21 cellular contexts compared by ENCODE assay signal in genomic region chr21:38963006-38963405, GRCh38.
DNase-seq lines count a peak whose midpoint lies in the region; ATAC-seq, FAIRE-seq and TF ChIP-seq lines count a peak whose summit lies in the region.
"Had no signal": no experiment of that assay in that cellular context is flagged by ENCODE, and none has a peak within 500 bp of the region (broad histone marks: within the 10 kb centered on the region; RNA-seq: fewer than 3 reads in every experiment).

No MANE protein-coding gene starts in this region.

- H3K36me3 ChIP-seq in Caco-2 (ENCODE audit: control insufficient read depth, insufficient read depth, low read length) (no peaks in the 10 kb centered on the region), H1 (ENCODE audit: control insufficient read depth in 2 of 4, insufficient read depth in 4 of 4, low read length in 3 of 4) (no peaks in the 10 kb centered on the region; a peak in 1 of 8 replicates)
- H3K36me3 ChIP-seq: BLaER1 treated with 17β-estradiol and CSF1 and Interleukin-3, amounts not matched to agents 10 nM and 100 nM had no signal

- H3K9me3 Mint-ChIP-seq in Caco-2 (ENCODE audit: unreplicated experiment) = peaks cover 19% of the 10 kb centered on the region
- peaks cover 11% of the 10 kb centered on the region for H3K9me3 Mint-ChIP-seq in neural crest cell
- H3K9me3 Mint-ChIP-seq in effector memory CD8-positive, alpha-beta T cell = peaks cover 4 to 8% of the 10 kb centered on the region in 2 donors
- H3K9me3 Mint-ChIP-seq in H9 = peaks cover 16 to 19% of the 10 kb centered on the region in 2 experiments
- H3K9me3 Mint-ChIP-seq: CD4-positive, alpha-beta T cell had no signal

- peaks cover 23% of the 10 kb centered on the region for H3K4me1 Mint-ChIP-seq in Caco-2 (ENCODE audit: low read depth, unreplicated experiment)
- H3K4me1 Mint-ChIP-seq in neural crest cell = peaks cover 16% of the 10 kb centered on the region
- H3K4me1 Mint-ChIP-seq in effector memory CD8-positive, alpha-beta T cell (ENCODE audit: low read depth in 2 of 2) = no peaks in the 10 kb centered on the region
- peaks cover 14 to 16% of the 10 kb centered on the region in 2 experiments for H3K4me1 Mint-ChIP-seq in H9
- H3K4me1 Mint-ChIP-seq: B cell had no signal

- no peaks in the 10 kb centered on the region for H3K79me1 ChIP-seq in H1 (ENCODE audit: low read depth, low read length)
- H3K79me1 ChIP-seq in H9 (ENCODE audit: insufficient read depth, low read depth, low read length, poor library complexity, severe bottlenecking) = no peaks in the 10 kb centered on the region

- H3K36me3 Mint-ChIP-seq in Caco-2 (ENCODE audit: insufficient read depth, unreplicated experiment) (peaks cover 19% of the 10 kb centered on the region), neural crest cell (ENCODE audit: low read depth) (peaks cover 8% of the 10 kb centered on the region), H9 (ENCODE audit: insufficient read depth in 1 of 3, low read depth in 3 of 3) (peaks cover 0 to 14% (median 7%) of the 10 kb centered on the region in 3 experiments; a peak in 5 of 7 replicates)
- no peaks in the 10 kb centered on the region for H3K36me3 Mint-ChIP-seq in effector memory CD8-positive, alpha-beta T cell (ENCODE audit: insufficient read depth)
- H3K36me3 Mint-ChIP-seq: CD8-positive, alpha-beta T cell had no signal

- H3K4me3 ChIP-seq in Caco-2 (ENCODE audit: low read depth, low read length) = no peak overlapping the region
- H3K4me3 ChIP-seq in H1 (ENCODE audit: extremely low read depth in 1 of 4, insufficient read depth in 2 of 4, low read depth in 3 of 4, low read length in 4 of 4) = no peak overlapping the region
- H3K4me3 ChIP-seq: A549; BLaER1 treated with 17β-estradiol and CSF1 and Interleukin-3, amounts not matched to agents 10 nM and 100 nM had no signal

- H2BK120ac ChIP-seq in H1 (replicated peaks; ENCODE audit: low read depth, low read length) (no peak overlapping the region), H9 (ENCODE audit: low read depth, low read length, poor library complexity, severe bottlenecking) (no peak overlapping the region)

- H4K20me1 ChIP-seq in H1 (replicated peaks in 1 of 2; ENCODE audit: control insufficient read depth in 1 of 2, insufficient read depth in 2 of 2, low read length in 2 of 2) (no peaks in the 10 kb centered on the region), H9 (ENCODE audit: control insufficient read depth, insufficient read depth, insufficient read length) (no peaks in the 10 kb centered on the region)
- H4K20me1 ChIP-seq: BLaER1 treated with 17β-estradiol and CSF1 and Interleukin-3, amounts not matched to agents 10 nM and 100 nM had no signal

- H2BK5ac ChIP-seq in H1 (ENCODE audit: low read depth, low read length) (no peak overlapping the region), H9 (ENCODE audit: insufficient read length, low read length) (no peak overlapping the region)

- no peak for TF ChIP-seq EP300 in H1 (IDR thresholded peaks at IDR 0.05; ENCODE audit: borderline replicate concordance in 1 of 2, low read depth in 2 of 2, low read length in 2 of 2)

- no peak overlapping the region for H3K27ac ChIP-seq in H1 (ENCODE audit: low read depth, low read length)
- H3K27ac ChIP-seq in H9 (ENCODE audit: insufficient read length, low read depth, low read length) = no peak overlapping the region
- H3K27ac ChIP-seq: 22Rv1; A549; BLaER1 treated with 17β-estradiol and CSF1 and Interleukin-3, amounts not matched to agents 10 nM and 100 nM; C4-2B had no signal

- H3K4me1 ChIP-seq in Caco-2 (peaks cover 47% of the 10 kb centered on the region), H1 (replicated peaks in 1 of 4; ENCODE audit: control insufficient read depth in 3 of 4, insufficient read depth in 4 of 4, low read length in 3 of 4) (peaks cover 0 to 5% (median 0%) of the 10 kb centered on the region in 4 experiments; a peak in 2 of 7 replicates), H9 (ENCODE audit: insufficient read depth, low read length) (no peaks in the 10 kb centered on the region; the same call in 1 of the 2 replicates)

- H4K91ac ChIP-seq in H1 (replicated peaks; ENCODE audit: insufficient read length, low read length) (no peak overlapping the region), H9 (ENCODE audit: insufficient read length, low read depth, low read length) (no peak overlapping the region)

- WGBS in H1 (ENCODE audit: extremely low coverage in 1 of 2, insufficient coverage in 1 of 2, insufficient read length in 1 of 2, insufficient replicate concordance in 2 of 2, low coverage in 1 of 2, low lambda C conversion rate in 2 of 2, missing lambda C conversion rate in 1 of 2), 2 experiments = 94% methylated on average over 6 of the region's 6 CpGs; no CpG with 5 or more reads in 1 of the 2 experiments
- no CpG with 5 or more reads among the region's 6 CpGs for WGBS in H9 (ENCODE audit: extremely low coverage, insufficient read length, low lambda C conversion rate)

- H3K4me3 Mint-ChIP-seq in Caco-2 (ENCODE audit: unreplicated experiment) (no peak overlapping the region), neural crest cell (no peak overlapping the region), H9 (no peak overlapping the region)
- no peak overlapping the region for H3K4me3 Mint-ChIP-seq in effector memory CD8-positive, alpha-beta T cell
- H3K4me3 Mint-ChIP-seq: B cell; CD4-positive, alpha-beta T cell; CD8-positive, alpha-beta T cell had no signal

- POLR2A ChIA-PET in Caco-2 (lab: Charles Lee) = no interaction called here
- POLR2A ChIA-PET in H1 (lab: Charles Lee; ENCODE audit: partially characterized antibody) = no interaction called here

- H3K18ac ChIP-seq in H1 (ENCODE audit: extremely low read depth, low read length) (no peak overlapping the region), H9 (ENCODE audit: insufficient read length, low read depth, low read length) (no peak overlapping the region)

- H3T11ph ChIP-seq in H9 (ENCODE audit: low read length) = no peak overlapping the region

- no peak overlapping the region for H3K4me2 ChIP-seq in H1 (ENCODE audit: insufficient read depth in 1 of 2, low read depth in 2 of 2, low read length in 2 of 2)
- no peak overlapping the region for H3K4me2 ChIP-seq in H9 (ENCODE audit: insufficient read depth, insufficient read length, low read length)
- H3K4me2 ChIP-seq: A549; BLaER1 treated with 17β-estradiol and CSF1 and Interleukin-3, amounts not matched to agents 10 nM and 100 nM had no signal

- H4K5ac ChIP-seq in H1 (ENCODE audit: insufficient read length, low read depth, low read length) (no peak overlapping the region), H9 (ENCODE audit: insufficient read length, low read depth, low read length) (no peak overlapping the region)

- H2AK5ac ChIP-seq in H1 (ENCODE audit: low read depth, low read length) (no peak overlapping the region), H9 (ENCODE audit: insufficient read length, low read length) (no peak overlapping the region)

- DNase-seq in Caco-2 (no peak), HTR-8/SVneo (ENCODE audit: insufficient read length, low spot score) (no peak), H1 (ENCODE audit: low read depth in 1 of 2, low spot score in 2 of 2) (no peak), neural crest cell (ENCODE audit: low read depth, low spot score) (no peak), H9 (no peak), NCI-H2227 treated with DMSO at 0.1 percent for 48 hours (lab: John Stamatoyannopoulos, UW) (no peak)
- DNase-seq in effector memory CD8-positive, alpha-beta T cell = no peak
- DNase-seq: AML-193; CD4-positive, alpha-beta T cell; CD8-positive, alpha-beta T cell; DMS79 treated with DMSO at 0.1 percent for 48 hours; GF-D8 had no signal

- H3K23me2 ChIP-seq in H1 (ENCODE audit: low read depth, low read length) = no peaks in the 10 kb centered on the region
- no peaks in the 10 kb centered on the region for H3K23me2 ChIP-seq in H9 (ENCODE audit: insufficient read length, low read depth, low read length, poor library complexity, severe bottlenecking)

- H2BK20ac ChIP-seq in H1 (ENCODE audit: low read length) (no peak overlapping the region), H9 (ENCODE audit: low read depth, low read length, poor library complexity, severe bottlenecking) (no peak overlapping the region)

- H2BK12ac ChIP-seq in H1 (ENCODE audit: low read depth, low read length) (no peak overlapping the region), H9 (ENCODE audit: insufficient read length, low read depth, low read length) (no peak overlapping the region)

- TF ChIP-seq POLR2A in H1 (IDR thresholded peaks at IDR 0.05; ENCODE audit: control extremely low read depth in 1 of 2, low read depth in 2 of 2, low read length in 2 of 2) = no peak

- H2AFZ ChIP-seq in H1 (ENCODE audit: low read length) (no peak overlapping the region), H9 (ENCODE audit: low read length) (no peak overlapping the region)

- H3K9me3 ChIP-seq in Caco-2 (peaks cover 9% of the 10 kb centered on the region; the same call in 1 of the 2 replicates), H1 (ENCODE audit: insufficient read depth in 2 of 2, low read depth in 1 of 2, low read length in 1 of 2) (peaks cover 0 to 2% of the 10 kb centered on the region in 2 experiments; a peak in 1 of 4 replicates), H9 (ENCODE audit: control insufficient read depth, low read depth, low read length) (no peaks in the 10 kb centered on the region)

- intact Hi-C loops in Caco-2 (cut with micrococcal nuclease; ENCODE audit: unreplicated experiment) = no loop called here

- no peaks in the 10 kb centered on the region for H3K27me3 Mint-ChIP-seq in Caco-2 (ENCODE audit: insufficient read depth, unreplicated experiment)
- H3K27me3 Mint-ChIP-seq in neural crest cell (ENCODE audit: low read depth) = no peaks in the 10 kb centered on the region
- H3K27me3 Mint-ChIP-seq in effector memory CD8-positive, alpha-beta T cell = peaks cover 0 to 15% of the 10 kb centered on the region in 2 donors
- H3K27me3 Mint-ChIP-seq in H9 (ENCODE audit: low read depth) = peaks cover 7% of the 10 kb centered on the region; the same call in 1 of the 2 replicates
- H3K27me3 Mint-ChIP-seq: CD4-positive, alpha-beta T cell had no signal

- ATAC-seq in effector memory CD8-positive, alpha-beta T cell (replicated peaks) = no peak
- ATAC-seq: A549; CD8-positive, alpha-beta T cell had no signal

- H3K9ac ChIP-seq in H1 (replicated peaks in 1 of 4; ENCODE audit: extremely low read depth in 1 of 4, low read depth in 3 of 4, low read length in 3 of 4) (no peak overlapping the region), H9 (ENCODE audit: extremely low read depth, insufficient read length, low read length) (no peak overlapping the region)
- H3K9ac ChIP-seq: BLaER1 treated with 17β-estradiol and CSF1 and Interleukin-3, amounts not matched to agents 10 nM and 100 nM had no signal

- H3K4ac ChIP-seq in H1 (replicated peaks; ENCODE audit: insufficient read length, low read depth, low read length) (no peak overlapping the region), H9 (ENCODE audit: low read depth, low read length) (no peak overlapping the region)

- peak overlapping the region; percentile 6; the same call in 1 of the 2 replicates for H2BK15ac ChIP-seq in H1 (ENCODE audit: low read length)
- H2BK15ac ChIP-seq in H9 (ENCODE audit: low read depth, low read length) = no peak overlapping the region

- no peak overlapping the region for H3K23ac ChIP-seq in H1 (ENCODE audit: insufficient read length)
- no peak overlapping the region for H3K23ac ChIP-seq in H9 (ENCODE audit: insufficient read length, low read depth, low read length)

- H3K27ac Mint-ChIP-seq in Caco-2 (ENCODE audit: unreplicated experiment) (peak overlapping the region; percentile 76), neural crest cell (ENCODE audit: unreplicated experiment) (peak overlapping the region; percentile 57), H9 (no peak overlapping the region)
- H3K27ac Mint-ChIP-seq in effector memory CD8-positive, alpha-beta T cell = no peak overlapping the region
- H3K27ac Mint-ChIP-seq: B cell; CD4-positive, alpha-beta T cell; CD8-positive, alpha-beta T cell had no signal

- BruUV-seq in Caco-2 (replicated peaks; lab: Mats Ljungman, UMichigan) = no TSS peak

- CTCF ChIA-PET in Caco-2 (lab: Charles Lee) (no interaction called here), H1 (lab: Charles Lee; ENCODE audit: partially characterized antibody) (interaction anchor here (0.6 to 1.6 kb wide), 3 partner anchors 11 to 979 kb away, joined by 3 to 8 read pairs (median 4); no protein-coding TSS in a partner anchor)

- no peak overlapping the region for H3K14ac ChIP-seq in H1 (ENCODE audit: insufficient read length)
- no peak overlapping the region for H3K14ac ChIP-seq in H9 (ENCODE audit: insufficient read depth, low read length)

- TF ChIP-seq CTCF in Caco-2 (IDR thresholded peaks at IDR 0.05; ENCODE audit: insufficient read depth in 1 of 2, low read depth in 1 of 2, low read length in 1 of 2, severe bottlenecking in 1 of 2, unreplicated experiment in 1 of 2) (no peak), H1 (IDR thresholded peaks at IDR 0.05; ENCODE audit: control extremely low read depth in 1 of 3, insufficient read depth in 1 of 3, low read depth in 1 of 3, low read length in 3 of 3) (no peak), neural crest cell (conservative IDR thresholded peaks at IDR 0.05) (no peak), H9 (conservative IDR thresholded peaks at IDR 0.05) (no peak)

- no peaks in the 10 kb centered on the region for H3K27me3 ChIP-seq in Caco-2 (replicated peaks; ENCODE audit: control insufficient read depth, insufficient read depth, low read length)
- no peaks in the 10 kb centered on the region; a peak in 2 of 7 replicates for H3K27me3 ChIP-seq in H1 (replicated peaks in 1 of 4; ENCODE audit: control insufficient read depth in 3 of 4, extremely low read depth in 1 of 4, insufficient read depth in 3 of 4, low read length in 3 of 4)
- H3K27me3 ChIP-seq in H9 (ENCODE audit: insufficient read depth, low read length) = no peaks in the 10 kb centered on the region
- H3K27me3 ChIP-seq: BLaER1 treated with 17β-estradiol and CSF1 and Interleukin-3, amounts not matched to agents 10 nM and 100 nM had no signal

- H4K8ac ChIP-seq in H1 (ENCODE audit: extremely low read depth, insufficient read depth, low read length) (no peak overlapping the region), H9 (replicated peaks; ENCODE audit: insufficient read length, low read depth, low read length) (no peak overlapping the region)

- FAIRE-seq in HTR-8/SVneo (lab: Jason Lieb, UNC) (peak; percentile 13), H1 (lab: Jason Lieb, UNC) (no peak)
- FAIRE-seq: A549, D721Med, G401.6, GM12891, GM19239 had no signal

- H3K56ac ChIP-seq in H1 (replicated peaks; ENCODE audit: insufficient read length, low read depth, low read length) (no peak overlapping the region), H9 (ENCODE audit: insufficient read length, low read depth, low read length) (no peak overlapping the region)

- H3K79me2 ChIP-seq in H1 (ENCODE audit: control insufficient read depth in 1 of 2, insufficient read depth in 2 of 2, low read length in 2 of 2) = no peaks in the 10 kb centered on the region
- H3K79me2 ChIP-seq in H9 (ENCODE audit: insufficient read depth, low read length) = no peaks in the 10 kb centered on the region

- TF ChIP-seq RAD21 in H1 (IDR thresholded peaks at IDR 0.05 in 1 of 2, conservative IDR thresholded peaks at IDR 0.05 in 1 of 2; ENCODE audit: low read depth in 2 of 2, low read length in 2 of 2) = no peak

Comparison
In these comparisons a context has a peak if more than half of its experiments do, and no peak if none do; other contexts are left out.
1. H3K27ac Mint-ChIP-seq: peak in Caco-2 (single experiment) and neural crest cell (single experiment); none in effector memory CD8-positive, alpha-beta T cell (0 of 2) and H9 (0 of 3).